In the genomic region with DNA sequence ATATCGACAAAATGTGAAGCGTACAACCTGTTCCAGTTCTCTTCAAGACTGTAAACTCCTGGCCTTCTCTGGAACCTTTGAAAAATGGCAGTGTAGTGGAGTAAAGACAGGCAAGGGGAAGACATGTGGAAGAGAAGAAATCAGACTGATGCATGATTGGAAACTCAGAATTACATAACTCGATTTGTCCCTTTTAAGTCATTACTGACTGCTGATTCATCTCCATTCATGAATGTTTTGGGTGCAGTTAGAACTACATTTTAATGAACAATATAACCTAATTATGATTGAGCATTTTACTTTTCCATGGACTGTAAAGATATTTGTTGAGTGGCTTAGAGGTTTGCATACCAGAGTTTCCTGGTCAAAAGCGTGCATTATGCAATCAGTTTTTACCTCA, we compare ENCODE assay signal across 20 cellular contexts. TPM values are rescaled to one million over a fixed set of nuclear protein-coding genes. Genes with fewer than 3 reads are reported as not detected.
A peak's percentile ranks its signal among the peaks of the same experiment; 100 is the strongest.
DNase-seq lines count a peak whose midpoint lies in the region; ATAC-seq, FAIRE-seq and TF ChIP-seq lines count a peak whose summit lies in the region.
"Had no signal": no experiment of that assay in that cellular context is flagged by ENCODE, and none has a peak within 500 bp of the region (broad histone marks: within the 10 kb centered on the region; RNA-seq: fewer than 3 reads in every experiment).

No MANE protein-coding gene starts in this region.

- no peaks in the 10 kb centered on the region for H4K20me1 ChIP-seq in GM23338 (replicated peaks; ENCODE audit: insufficient read depth)

- FAIRE-seq in GM12891 (lab: Jason Lieb, UNC), result no peak
- FAIRE-seq: A549, G401.6, GM18507, H1 had no signal

- H2AFZ ChIP-seq in GM23338, result no peak overlapping the region

- H3K4me2 ChIP-seq in GM23338, result no peak overlapping the region
- H3K4me2 ChIP-seq: A549 had no signal

- no peak for TF ChIP-seq POLR2A in GM12891 (IDR thresholded peaks at IDR 0.05; ENCODE audit: low read depth, low read length)

- H3K36me3 ChIP-seq in GM23338 (ENCODE audit: insufficient read depth), result no peaks in the 10 kb centered on the region

- peaks cover 24% of the 10 kb centered on the region; the same call in 2 of the 3 replicates for H3K36me3 Mint-ChIP-seq in GM23338 (ENCODE audit: low read depth)
- H3K36me3 Mint-ChIP-seq: CD4-positive, alpha-beta memory T cell had no signal

- no peak overlapping the region for H3K27ac ChIP-seq in GM23338 (ENCODE audit: low read depth)
- H3K27ac ChIP-seq: A549 had no signal

- no peaks in the 10 kb centered on the region for H3F3A ChIP-seq in GM23338 (replicated peaks; ENCODE audit: low read depth)

- no peak overlapping the region for H3K4me3 Mint-ChIP-seq in GM23338
- H3K4me3 Mint-ChIP-seq: CD4-positive, alpha-beta memory T cell had no signal

- H3K9me2 ChIP-seq in GM23338 (ENCODE audit: insufficient read depth), result peaks cover 12% of the 10 kb centered on the region

- peaks cover 77% of the 10 kb centered on the region for H3K4me1 Mint-ChIP-seq in GM23338
- H3K4me1 Mint-ChIP-seq: CD4-positive, alpha-beta memory T cell had no signal

- H3K4me1 ChIP-seq in GM23338 (ENCODE audit: insufficient read depth), result peaks cover 68% of the 10 kb centered on the region
- H3K4me1 ChIP-seq: A549 had no signal

- H3K4me3 ChIP-seq in AG10803 (ENCODE audit: low read length) (no peak overlapping the region), GM23338 (no peak overlapping the region)
- H3K4me3 ChIP-seq: A549 had no signal

- H3K27ac Mint-ChIP-seq in GM23338, result 0 out of 2 replicates have a peak overlapping the region, but pooled peaks have one; percentile 13
- H3K27ac Mint-ChIP-seq: CD4-positive, alpha-beta memory T cell had no signal

- no peak for TF ChIP-seq CTCF in AG10803 (conservative IDR thresholded peaks at IDR 0.05; ENCODE audit: low read length)
- no peak for TF ChIP-seq CTCF in GM23338 (conservative IDR thresholded peaks at IDR 0.05; ENCODE audit: low read depth in 2 of 2)

- no peaks in the 10 kb centered on the region for H3K9me3 Mint-ChIP-seq in GM23338

- peaks cover 5% of the 10 kb centered on the region for H3K27me3 Mint-ChIP-seq in GM23338 (ENCODE audit: insufficient read depth, low read depth, poor library complexity)
- H3K27me3 Mint-ChIP-seq: CD4-positive, alpha-beta memory T cell had no signal

- no peaks in the 10 kb centered on the region for H3K27me3 ChIP-seq in GM23338 (ENCODE audit: insufficient read depth)

- peaks cover 98% of the 10 kb centered on the region for H3K79me2 ChIP-seq in GM23338 (replicated peaks; ENCODE audit: insufficient read depth)

- ATAC-seq in GM23338 (no peak), GM18870 (IDR thresholded peaks at IDR 0.05; ENCODE audit: unreplicated experiment) (no peak)
- ATAC-seq: A549 had no signal

- DNase-seq in AG10803 (ENCODE audit: low read depth) (peak; percentile 13), GM23338 (ENCODE audit: low spot score) (no peak), amniotic epithelial cell (ENCODE audit: low read depth) (peak; percentile 26), GM12891 (ENCODE audit: insufficient read length, low spot score) (no peak), NCI-H1694 treated with DMSO at 0.1 percent for 48 hours (lab: John Stamatoyannopoulos, UW) (no peak)
- DNase-seq: 8988T; ACHN; C1 segment of cervical spinal cord; Calu3; CD4-positive, alpha-beta memory T cell; COR-L47; DMS53; DMS79 treated with DMSO at 0.1 percent for 48 hours; H7; HCEC 1CT had no signal

TF ChIP-seq in GM23338, 12 proteins besides CTCF, POLR2A, EP300 and RAD21 (continues in another document):
- no peak for TF ChIP-seq EZH2phosphoT487 (IDR thresholded peaks at IDR 0.05; ENCODE audit: unreplicated experiment)
- no peak for TF ChIP-seq POLR2AphosphoS5 (IDR thresholded peaks at IDR 0.05; ENCODE audit: low read depth)
- TF ChIP-seq JUNB (IDR thresholded peaks at IDR 0.05; ENCODE audit: unreplicated experiment), result no peak
- no peak for TF ChIP-seq ZNF114 (CRISPR knock-in tag; IDR thresholded peaks at IDR 0.05)
- TF ChIP-seq EZH2 (IDR thresholded peaks at IDR 0.05; ENCODE audit: low read depth, unreplicated experiment), result no peak
- no peak for TF ChIP-seq NANOG (IDR thresholded peaks at IDR 0.05; ENCODE audit: borderline replicate concordance)
- TF ChIP-seq ZNF331 (CRISPR knock-in tag; IDR thresholded peaks at IDR 0.05; ENCODE audit: low read depth), result no peak

TF ChIP-seq in GM12891, 5 proteins besides CTCF, POLR2A, EP300 and RAD21:
- TF ChIP-seq PAX5 (IDR thresholded peaks at IDR 0.05; ENCODE audit: insufficient read depth, low read length, severe bottlenecking) (no peak), POU2F2 (IDR thresholded peaks at IDR 0.05; ENCODE audit: low read depth, low read length) (no peak), TAF1 (IDR thresholded peaks at IDR 0.05; ENCODE audit: low read depth, low read length) (no peak), SPI1 (IDR thresholded peaks at IDR 0.05; ENCODE audit: low read depth, low read length) (no peak), POLR2AphosphoS5 (IDR thresholded peaks at IDR 0.05; ENCODE audit: low read depth, low read length) (no peak)
TF ChIP-seq in GM12891: peak in this region for 0.

RNA-seq across cellular contexts. Expression of a gene that starts 32.9 kb away (rescaled TPM):
- total RNA-seq in GM23338 (2014; rRNA removed; shearing (Covaris generic)), result 64.2 and 78.0 TPM in 2 replicates
- polyA plus RNA-seq in GM23338 (2016; fragmentation: Nextera tagmentation; extraction: Ambion mirVana), result 7.2 and 9.0 TPM in 2 replicates
- not detected for polyA plus RNA-seq in GM12891 (2012; ENCODE audit: low read depth, missing spikeins)
- total RNA-seq: CD4-positive, alpha-beta memory T cell had no signal
- polyA plus RNA-seq: CD4-positive, alpha-beta memory T cell had no signal

Comparison
In these comparisons a context has a peak if more than half of its experiments do, and no peak if none do; other contexts are left out.
1. DNase-seq: peak in AG10803 (single experiment) and amniotic epithelial cell (single experiment); none in GM23338 (single experiment), GM12891 (single experiment) and NCI-H1694 treated with DMSO at 0.1 percent for 48 hours (single experiment).